ENCODE assay signal across 36 cellular contexts in the genomic region with DNA sequence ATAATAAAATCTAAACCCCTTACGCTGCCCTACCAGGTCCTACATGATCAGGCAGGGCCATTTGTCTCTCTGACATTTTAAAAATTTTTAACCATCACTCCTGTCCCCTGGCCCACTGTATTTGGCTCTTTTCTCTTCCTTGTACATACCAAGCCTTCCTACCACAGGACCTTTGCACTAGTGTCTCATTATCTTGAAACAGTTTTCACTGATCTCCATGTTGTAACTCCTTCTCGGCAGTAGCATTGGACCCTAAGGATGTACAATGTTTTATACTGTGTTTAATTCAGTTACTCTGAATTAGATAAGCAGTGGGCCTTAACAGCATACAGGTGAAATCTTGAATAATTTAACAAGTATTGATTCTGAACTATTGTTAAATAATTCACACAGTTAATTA.
"Had no signal": no experiment of that assay in that cellular context is flagged by ENCODE, and none has a peak within 500 bp of the region (broad histone marks: within the 10 kb centered on the region; RNA-seq: fewer than 3 reads in every experiment).

No MANE protein-coding gene starts in this region.

- H3K4me3 ChIP-seq: Peyer's patch had no signal

- H3K27me3 ChIP-seq: Peyer's patch had no signal

- H3K4me1 ChIP-seq: Peyer's patch had no signal

- H3K27ac ChIP-seq: Peyer's patch, RWPE1, VCaP had no signal

- H3K4me3 Mint-ChIP-seq: activated CD4-positive, alpha-beta T cell treated with anti-CD3 and anti-CD28 coated beads, Interleukin-2, amount 10 ng/mL, durations not matched to agents 24 days and 14 days; activated CD8-positive, alpha-beta T cell treated with anti-CD3 and anti-CD28 coated beads, Interleukin-2, amount 10 ng/mL, durations not matched to agents 7 days and 5 days; activated naive CD8-positive, alpha-beta T cell; activated naive CD8-positive, alpha-beta T cell treated with anti-CD3 and anti-CD28 coated beads, Interleukin-2, amount 50 U/mL, for 24 hours; activated T-cell treated with anti-CD3 and anti-CD28 coated beads, Interleukin-2, amount 50 U/mL, for 24 hours; brain; T-cell had no signal

- ATAC-seq: activated CD8-positive, alpha-beta T cell treated with anti-CD3 and anti-CD28 coated beads, Interleukin-2, amount 10 ng/mL, durations not matched to agents 7 days and 5 days; activated naive CD8-positive, alpha-beta T cell treated with anti-CD3 and anti-CD28 coated beads, Interleukin-2, amount 50 U/mL, for 24 hours; PC-3; Right ventricle myocardium inferior; SK-N-SH treated with all-trans-retinoic acid at 6 μM for 48 hours; T-cell had no signal

- H3K27ac Mint-ChIP-seq: activated CD4-positive, alpha-beta T cell treated with anti-CD3 and anti-CD28 coated beads, Interleukin-2, amount 10 ng/mL, durations not matched to agents 24 days and 14 days; activated CD8-positive, alpha-beta T cell treated with anti-CD3 and anti-CD28 coated beads, Interleukin-2, amount 10 ng/mL, durations not matched to agents 7 days and 5 days; activated naive CD8-positive, alpha-beta T cell; activated naive CD8-positive, alpha-beta T cell treated with anti-CD3 and anti-CD28 coated beads, Interleukin-2, amount 50 U/mL, for 24 hours; activated T-cell treated with anti-CD3 and anti-CD28 coated beads, Interleukin-2, amount 50 U/mL, for 24 hours; activated T-helper 2 cell treated with anti-CD3 and anti-CD28 coated beads, Interferon-gamma antibody, Interleukin-2, Interleukin-4, amounts not matched to agents 10 μg/mL and 5 μg/mL and 100 μg/mL, durations not matched to agents 14 hours and 24 hours and 36 hours; T-cell had no signal

- H3K36me3 ChIP-seq: Peyer's patch had no signal

- DNase-seq: activated CD4-positive, alpha-beta T cell treated with anti-CD3 and anti-CD28 coated beads for 1 hour; activated CD4-positive, alpha-beta T cell treated with anti-CD3 and anti-CD28 coated beads, Interleukin-2, amount 10 ng/mL, durations not matched to agents 24 days and 14 days; activated CD4-positive, alpha-beta T cell treated with anti-CD3 and anti-CD28 coated beads, Interleukin-2, amount 50 U/mL, for 48 hours; activated CD4-positive, CD25-positive, alpha-beta regulatory T cell; activated CD8-positive, alpha-beta T cell treated with anti-CD3 and anti-CD28 coated beads, Interleukin-2, amount 10 ng/mL, durations not matched to agents 7 days and 5 days; activated gamma-delta T cell; activated naive CD4-positive, alpha-beta T cell treated with Interleukin-2 at 50 U/mL for 16 hours; activated naive CD8-positive, alpha-beta T cell treated with anti-CD3 and anti-CD28 coated beads, Interleukin-2, amount 50 U/mL, for 24 hours; activated T-cell treated with anti-CD3 and anti-CD28 coated beads, Interleukin-2, amount 50 U/mL, for 24 hours; anterior cingulate cortex; caudate nucleus; cerebellar nuclear complex; NCI-H1092 treated with DMSO at 0.1 percent for 48 hours; NCI-H1417; NCI-H146; NCI-H187; NCI-H2029 treated with DMSO at 0.1 percent for 48 hours; NCI-H2107; NCI-H2171; NCI-H510A; NCI-H526; NCI-H748 treated with DMSO at 0.1 percent for 48 hours; NK-92 treated with Interleukin-12 subunit alpha and Interleukin-12 subunit beta, amount 100 ng/mL, for 24 hours; PC-3; Peyer's patch; SIG-M5; T-cell; T-helper 2 cell; T-helper 9 cell had no signal

- H3K9me3 Mint-ChIP-seq: activated CD4-positive, alpha-beta T cell treated with anti-CD3 and anti-CD28 coated beads, Interleukin-2, amount 10 ng/mL, durations not matched to agents 24 days and 14 days; activated naive CD8-positive, alpha-beta T cell treated with anti-CD3 and anti-CD28 coated beads, Interleukin-2, amount 50 U/mL, for 24 hours; activated T-cell treated with anti-CD3 and anti-CD28 coated beads, Interleukin-2, amount 50 U/mL, for 24 hours; activated T-helper 2 cell treated with anti-CD3 and anti-CD28 coated beads, Interferon-gamma antibody, Interleukin-2, Interleukin-4, amounts not matched to agents 10 μg/mL and 5 μg/mL and 100 μg/mL, durations not matched to agents 14 hours and 24 hours and 36 hours; T-cell had no signal

- H3K36me3 Mint-ChIP-seq: brain had no signal

- H3K27me3 Mint-ChIP-seq: activated CD4-positive, alpha-beta T cell treated with anti-CD3 and anti-CD28 coated beads, Interleukin-2, amount 10 ng/mL, durations not matched to agents 24 days and 14 days; activated naive CD8-positive, alpha-beta T cell; activated naive CD8-positive, alpha-beta T cell treated with anti-CD3 and anti-CD28 coated beads, Interleukin-2, amount 50 U/mL, for 24 hours; activated T-cell treated with anti-CD3 and anti-CD28 coated beads, Interleukin-2, amount 50 U/mL, for 24 hours; brain; T-cell had no signal
